Comparison of ENCODE assay signal across 10 cellular contexts in genomic region chr1:117615474-117615873, GRCh38. TPM values are rescaled to one million over a fixed set of nuclear protein-coding genes. Genes with fewer than 3 reads are reported as not detected.
DNase-seq lines count a peak whose midpoint lies in the region; ATAC-seq and TF ChIP-seq lines count a peak whose summit lies in the region.
"Had no signal": no experiment of that assay in that cellular context is flagged by ENCODE, and none has a peak within 500 bp of the region (broad histone marks: within the 10 kb centered on the region; RNA-seq: fewer than 3 reads in every experiment).

No MANE protein-coding gene starts in this region.

- intact Hi-C loops in prostate gland (cut with DNase I) = no loop called here

- peaks cover 4% of the 10 kb centered on the region for H3K4me1 ChIP-seq in prostate gland (replicated peaks)

- no peak for TF ChIP-seq CTCF in prostate gland (IDR thresholded peaks at IDR 0.05)

- H3K27me3 ChIP-seq in prostate gland (replicated peaks; ENCODE audit: insufficient read depth) = no peaks in the 10 kb centered on the region
- H3K27me3 ChIP-seq: SJSA1 had no signal

- H3K9me3 ChIP-seq in prostate gland = no peaks in the 10 kb centered on the region
- H3K9me3 ChIP-seq: SJSA1 had no signal

- TF ChIP-seq POLR2A in prostate gland (IDR thresholded peaks at IDR 0.05) = no peak

- WGBS in prostate gland = 76% methylated on average over 3 of the region's 3 CpGs

- no peak overlapping the region for H3K4me3 ChIP-seq in prostate gland
- H3K4me3 ChIP-seq: SJSA1 had no signal

- ATAC-seq in GM18498 (IDR thresholded peaks at IDR 0.05; ENCODE audit: unreplicated experiment) (peak; percentile 58), HG02759 (IDR thresholded peaks at IDR 0.05; ENCODE audit: unreplicated experiment) (peak; percentile 53), left lobe of liver (no peak), HG03520 (IDR thresholded peaks at IDR 0.05; ENCODE audit: unreplicated experiment) (no peak)

- no peak overlapping the region for H3K27ac ChIP-seq in prostate gland
- H3K27ac ChIP-seq: SJSA1 had no signal

- H3K36me3 ChIP-seq in prostate gland = no peaks in the 10 kb centered on the region
- H3K36me3 ChIP-seq: SJSA1 had no signal

- DNase-seq in T-helper 22 cell (ENCODE audit: low read depth) (peak; percentile 35), left lobe of liver (ENCODE audit: low spot score) (peak; percentile 27), germinal center (ENCODE audit: low spot score) (no peak), prostate gland (ENCODE audit: low spot score) (no peak), SIG-M5 treated with dmso at 0.1 percent for 504 hours (lab: John Stamatoyannopoulos, UW; ENCODE audit: unreplicated experiment) (no peak)
- DNase-seq: NCI-H1048 had no signal

RNA-seq across cellular contexts. Expression of gene TENT5C, which starts 9.6 kb away (rescaled TPM):
- total RNA-seq in left lobe of liver (2.4 TPM), prostate gland (10 to 100 TPM; 23.1 to 28.7 TPM)

Comparison
In these comparisons a context has a peak if more than half of its experiments do, and no peak if none do; other contexts are left out.
1. ATAC-seq: peak in GM18498 (single experiment) and HG02759 (single experiment); none in left lobe of liver (single experiment) and HG03520 (single experiment).
2. DNase-seq: peak in T-helper 22 cell (single experiment) and left lobe of liver (single experiment); none in germinal center (single experiment), prostate gland (single experiment) and SIG-M5 treated with dmso at 0.1 percent for 504 hours (single experiment).